ENCODE assay signal across 1 cellular context in genomic region chr17:6386041-6386630, GRCh38.
A peak's percentile ranks its signal among the peaks of the same experiment; 100 is the strongest.
TF ChIP-seq lines count a peak whose summit lies in the region.

No MANE protein-coding gene starts in this region.

TF ChIP-seq in HepG2, 621 proteins besides CTCF, POLR2A, EP300 and RAD21:
- no peak for TF ChIP-seq DNMT1 (CRISPR knock-in tag; IDR thresholded peaks at IDR 0.05)
- TF ChIP-seq, protein P1, sequence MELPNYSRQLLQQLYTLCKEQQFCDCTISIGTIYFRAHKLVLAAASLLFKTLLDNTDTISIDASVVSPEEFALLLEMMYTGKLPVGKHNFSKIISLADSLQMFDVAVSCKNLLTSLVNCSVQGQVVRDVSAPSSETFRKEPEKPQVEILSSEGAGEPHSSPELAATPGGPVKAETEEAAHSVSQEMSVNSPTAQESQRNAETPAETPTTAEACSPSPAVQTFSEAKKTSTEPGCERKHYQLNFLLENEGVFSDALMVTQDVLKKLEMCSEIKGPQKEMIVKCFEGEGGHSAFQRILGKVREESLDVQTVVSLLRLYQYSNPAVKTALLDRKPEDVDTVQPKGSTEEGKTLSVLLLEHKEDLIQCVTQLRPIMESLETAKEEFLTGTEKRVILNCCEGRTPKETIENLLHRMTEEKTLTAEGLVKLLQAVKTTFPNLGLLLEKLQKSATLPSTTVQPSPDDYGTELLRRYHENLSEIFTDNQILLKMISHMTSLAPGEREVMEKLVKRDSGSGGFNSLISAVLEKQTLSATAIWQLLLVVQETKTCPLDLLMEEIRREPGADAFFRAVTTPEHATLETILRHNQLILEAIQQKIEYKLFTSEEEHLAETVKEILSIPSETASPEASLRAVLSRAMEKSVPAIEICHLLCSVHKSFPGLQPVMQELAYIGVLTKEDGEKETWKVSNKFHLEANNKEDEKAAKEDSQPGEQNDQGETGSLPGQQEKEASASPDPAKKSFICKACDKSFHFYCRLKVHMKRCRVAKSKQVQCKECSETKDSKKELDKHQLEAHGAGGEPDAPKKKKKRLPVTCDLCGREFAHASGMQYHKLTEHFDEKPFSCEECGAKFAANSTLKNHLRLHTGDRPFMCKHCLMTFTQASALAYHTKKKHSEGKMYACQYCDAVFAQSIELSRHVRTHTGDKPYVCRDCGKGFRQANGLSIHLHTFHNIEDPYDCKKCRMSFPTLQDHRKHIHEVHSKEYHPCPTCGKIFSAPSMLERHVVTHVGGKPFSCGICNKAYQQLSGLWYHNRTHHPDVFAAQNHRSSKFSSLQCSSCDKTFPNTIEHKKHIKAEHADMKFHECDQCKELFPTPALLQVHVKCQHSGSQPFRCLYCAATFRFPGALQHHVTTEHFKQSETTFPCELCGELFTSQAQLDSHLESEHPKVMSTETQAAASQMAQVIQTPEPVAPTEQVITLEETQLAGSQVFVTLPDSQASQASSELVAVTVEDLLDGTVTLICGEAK (IDR thresholded peaks at IDR 0.05) = no peak
- TF ChIP-seq, protein P1 (CRISPR knock-in tag; IDR thresholded peaks at IDR 0.05) = peak; percentile 91
